ENCODE assay signal across 14 cellular contexts in the genomic region with DNA sequence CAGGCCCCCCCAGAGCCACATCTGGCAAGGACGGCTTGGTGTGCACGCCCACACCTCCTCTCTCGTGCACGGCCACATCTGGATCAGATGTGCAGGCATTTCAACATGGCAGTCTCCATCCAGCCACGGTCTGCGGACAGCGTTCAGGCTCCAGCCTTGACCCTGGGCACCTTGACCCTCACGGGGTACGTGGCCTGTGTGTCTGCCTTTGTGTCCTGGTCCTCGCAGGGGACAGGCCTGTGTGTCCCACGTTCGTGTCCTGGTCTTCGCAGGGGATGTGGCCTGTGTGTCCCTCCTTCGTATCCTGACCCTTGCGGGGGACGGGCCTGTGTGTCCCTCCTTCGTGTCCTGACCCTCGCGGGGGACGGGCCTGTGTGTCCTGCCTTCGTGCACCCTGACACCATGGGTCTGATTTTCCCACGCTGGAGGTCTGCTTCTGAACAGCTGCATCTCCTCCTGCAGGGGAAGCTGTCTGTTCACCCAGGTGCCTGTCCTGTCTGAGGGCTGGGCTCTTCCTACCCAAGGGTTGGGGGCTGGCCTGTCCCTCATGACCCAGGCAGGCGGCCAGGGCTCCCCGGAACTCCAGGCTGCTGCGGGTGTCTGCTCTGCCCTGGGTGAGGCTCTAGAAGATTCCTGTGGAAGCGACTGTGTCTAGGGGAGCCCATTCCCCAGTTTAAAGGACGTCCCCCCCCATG. TPM values are rescaled to one million over a fixed set of nuclear protein-coding genes. Genes with fewer than 3 reads are reported as not detected.
DNase-seq lines count a peak whose midpoint lies in the region; ATAC-seq and TF ChIP-seq lines count a peak whose summit lies in the region.
"Had no signal": no experiment of that assay in that cellular context is flagged by ENCODE, and none has a peak within 500 bp of the region (broad histone marks: within the 10 kb centered on the region; RNA-seq: fewer than 3 reads in every experiment).

No MANE protein-coding gene starts in this region.

- peaks cover 9% of the 10 kb centered on the region for H3K36me3 Mint-ChIP-seq in CD4-positive, CD25-positive, alpha-beta regulatory T cell

- intact Hi-C loops in Right ventricle myocardium superior (cut with DNase I), result no loop called here

- peaks cover 43% of the 10 kb centered on the region for H4K20me1 ChIP-seq in osteoblast (ENCODE audit: insufficient read depth, low read length)

- no peak overlapping the region for H3K4me3 ChIP-seq in CD4-positive, CD25-positive, alpha-beta regulatory T cell (ENCODE audit: low read depth, low read length)
- peak overlapping the region; percentile 27 for H3K4me3 ChIP-seq in SJCRH30
- peak overlapping the region; percentile 16 for H3K4me3 ChIP-seq in osteoblast (ENCODE audit: insufficient read depth, low read length)
- H3K4me3 ChIP-seq: pancreas, SK-N-MC, testis had no signal

- H2AFZ ChIP-seq in osteoblast (ENCODE audit: low read length), result no peak overlapping the region

- H3K9me3 ChIP-seq in CD4-positive, CD25-positive, alpha-beta regulatory T cell (ENCODE audit: control insufficient read depth in 2 of 2, low read length in 2 of 2), result no peaks in the 10 kb centered on the region
- H3K9me3 ChIP-seq in SJCRH30 (replicated peaks), result no peaks in the 10 kb centered on the region
- H3K9me3 ChIP-seq in osteoblast (ENCODE audit: low read depth, low read length), result no peaks in the 10 kb centered on the region
- H3K9me3 ChIP-seq: breast epithelium, pancreas, testis had no signal

- DNase-seq in CD4-positive, CD25-positive, alpha-beta regulatory T cell, result no peak
- DNase-seq in SJCRH30, result peak; percentile 58 to 69
- DNase-seq in Right ventricle myocardium superior, result peak; percentile 37
- DNase-seq in osteoblast (ENCODE audit: insufficient read length, low spot score, missing footprints), result peak; percentile 62
- no peak for DNase-seq in hypothalamus (lab: John Stamatoyannopoulos, UW)
- no peak for DNase-seq in Kasumi-1 (lab: John Stamatoyannopoulos, UW)
- DNase-seq in GM13977 (ENCODE audit: low spot score), result no peak
- DNase-seq: Calu3, testis had no signal

- no peak for ATAC-seq in CD4-positive, CD25-positive, alpha-beta regulatory T cell (ENCODE audit: low read depth in 2 of 2)
- ATAC-seq in Right ventricle myocardium superior (ENCODE audit: poor library complexity), result no peak
- no peak for ATAC-seq in GM21367 (IDR thresholded peaks at IDR 0.05; ENCODE audit: unreplicated experiment)

- peaks cover 44% of the 10 kb centered on the region for H3K36me3 ChIP-seq in CD4-positive, CD25-positive, alpha-beta regulatory T cell (ENCODE audit: control insufficient read depth, insufficient read depth, low read length)
- no peaks in the 10 kb centered on the region for H3K36me3 ChIP-seq in SJCRH30
- peaks cover 4% of the 10 kb centered on the region for H3K36me3 ChIP-seq in osteoblast (ENCODE audit: insufficient read depth, low read length)
- H3K36me3 ChIP-seq: breast epithelium, pancreas had no signal

- H3K4me1 Mint-ChIP-seq in CD4-positive, CD25-positive, alpha-beta regulatory T cell, result peaks cover 5 to 77% (median 32%) of the 10 kb centered on the region in 4 donors

- H3K4me1 ChIP-seq in CD4-positive, CD25-positive, alpha-beta regulatory T cell (ENCODE audit: control insufficient read depth, insufficient read depth, low read length, poor library complexity, severe bottlenecking), result peaks cover 82% of the 10 kb centered on the region
- H3K4me1 ChIP-seq in SJCRH30 (peaks cover 42% of the 10 kb centered on the region), osteoblast (ENCODE audit: insufficient read depth, low read length) (peaks cover 22% of the 10 kb centered on the region)
- H3K4me1 ChIP-seq: breast epithelium, pancreas, testis had no signal

- H3K27me3 ChIP-seq in CD4-positive, CD25-positive, alpha-beta regulatory T cell (ENCODE audit: control insufficient read depth, insufficient read depth, low read length), result no peaks in the 10 kb centered on the region
- H3K27me3 ChIP-seq in SJCRH30, result no peaks in the 10 kb centered on the region
- no peaks in the 10 kb centered on the region for H3K27me3 ChIP-seq in osteoblast (ENCODE audit: insufficient read depth, low read length)
- H3K27me3 ChIP-seq: breast epithelium, pancreas, testis had no signal

- TF ChIP-seq CTCF in osteoblast (IDR thresholded peaks at IDR 0.05; ENCODE audit: extremely low read depth, low read depth, low read length), result no peak
- no peak for TF ChIP-seq CTCF in GM13977 (IDR thresholded peaks at IDR 0.05; ENCODE audit: extremely low read depth, insufficient read depth, missing control alignments)

- H3K9me3 Mint-ChIP-seq in CD4-positive, CD25-positive, alpha-beta regulatory T cell, result peaks cover 0 to 9% (median 0%) of the 10 kb centered on the region in 7 donors

- H3K79me2 ChIP-seq in osteoblast (ENCODE audit: insufficient read depth, low read length), result peaks cover 90% of the 10 kb centered on the region

- no peaks in the 10 kb centered on the region for H3K27me3 Mint-ChIP-seq in CD4-positive, CD25-positive, alpha-beta regulatory T cell

- peak overlapping the region in 2 of 3 donors; percentile 26 to 86 for H3K27ac Mint-ChIP-seq in CD4-positive, CD25-positive, alpha-beta regulatory T cell

- H3K4me2 ChIP-seq in osteoblast (ENCODE audit: insufficient read depth, low read length), result peak overlapping the region; percentile 39
- H3K4me2 ChIP-seq: KMS-11 had no signal

- peak overlapping the region; percentile 26 to 86 (median 44) for H3K4me3 Mint-ChIP-seq in CD4-positive, CD25-positive, alpha-beta regulatory T cell

- H3K27ac ChIP-seq in CD4-positive, CD25-positive, alpha-beta regulatory T cell (ENCODE audit: insufficient read depth, low read length, poor library complexity, severe bottlenecking), result peak overlapping the region; percentile 47
- H3K27ac ChIP-seq in SJCRH30 (peak overlapping the region; percentile 96), osteoblast (ENCODE audit: low read depth, low read length) (peak overlapping the region; percentile 70)
- H3K27ac ChIP-seq: breast epithelium, KMS-11, pancreas, SK-N-MC, testis had no signal

- in situ Hi-C loops in GM13977 (cut with MboI; ENCODE audit: low pct_unique_long_range_greater_than_20kb, low sequenced_read_pairs, unreplicated experiment), result no loop called here

RNA-seq across cellular contexts. Expression of a gene that starts 25.3 kb away (rescaled TPM):
- total RNA-seq in CD4-positive, CD25-positive, alpha-beta regulatory T cell, result 265 TPM
- polyA plus RNA-seq in CD4-positive, CD25-positive, alpha-beta regulatory T cell, result 100 to 1,000 TPM in 1 of 4 donors, 10 to 100 TPM in 3; 93.8 to 116 (median 99.6) TPM
- 18.6 and 20.5 TPM in 2 replicates for total RNA-seq in SJCRH30 (2014; rRNA removed; shearing (Covaris generic))
- total RNA-seq in Right ventricle myocardium superior (11.2 TPM), osteoblast (40.7 and 41.3 TPM in 2 replicates)

Comparison
In these comparisons a context has a peak if more than half of its experiments do, and no peak if none do; other contexts are left out.
1. DNase-seq: peak in SJCRH30 (2 of 2), Right ventricle myocardium superior (single experiment) and osteoblast (single experiment); none in CD4-positive, CD25-positive, alpha-beta regulatory T cell (0 of 3), hypothalamus (0 of 51), Kasumi-1 (0 of 2) and GM13977 (single experiment).
2. Peak in every context shown above with its lines, with median percentiles within 50 percentile points of each other: H3K27ac ChIP-seq.